ENCODE assay signal across 14 cellular contexts in the genomic region with DNA sequence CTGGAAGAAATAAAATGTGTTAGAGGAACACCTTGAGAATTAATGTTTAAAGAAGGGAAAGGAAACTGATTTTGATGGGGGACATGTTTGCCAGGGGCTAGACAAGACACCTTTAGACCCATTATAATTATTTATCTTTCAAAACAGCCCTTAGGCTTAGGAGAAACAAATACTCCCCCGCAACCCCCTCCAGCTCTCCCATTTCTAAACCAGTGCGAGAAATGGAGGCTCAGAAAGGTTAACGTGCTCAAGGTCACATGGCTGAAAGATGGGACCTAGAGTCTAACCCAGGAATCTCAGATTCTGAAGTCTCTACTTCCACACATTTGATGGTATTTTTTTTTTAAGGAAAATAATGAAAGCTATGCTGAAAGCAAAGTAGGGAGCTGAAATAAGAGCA. TPM values are rescaled to one million over a fixed set of nuclear protein-coding genes. Genes with fewer than 3 reads are reported as not detected.
"Had no signal": no experiment of that assay in that cellular context is flagged by ENCODE, and none has a peak within 500 bp of the region (broad histone marks: within the 10 kb centered on the region; RNA-seq: fewer than 3 reads in every experiment).

No MANE protein-coding gene starts in this region.

- H3K27ac ChIP-seq: coronary artery, right atrium auricular region had no signal

- H3K9me3 ChIP-seq: mucosa of descending colon, right atrium auricular region had no signal

- H3K27me3 ChIP-seq: right atrium auricular region had no signal

- H3K36me3 ChIP-seq: right atrium auricular region had no signal

- H3K4me3 ChIP-seq: coronary artery, mucosa of descending colon, right atrium auricular region had no signal

- ATAC-seq: activated CD4-positive, alpha-beta T cell treated with anti-CD3 and anti-CD28 coated beads for 36 hours; activated CD8-positive, alpha-beta T cell treated with anti-CD3 and anti-CD28 coated beads for 36 hours; stimulated activated effector memory CD8-positive, alpha-beta T cell treated with anti-CD3 and anti-CD28 coated beads, Interleukin-12 subunit alpha, Interleukin-12 subunit beta, amount 100 ng/mL, for 72 hours had no signal

- DNase-seq: activated CD4-positive, alpha-beta T cell treated with anti-CD3 and anti-CD28 coated beads for 36 hours; activated CD8-positive, alpha-beta memory T cell treated with anti-CD3 and anti-CD28 coated beads, Interleukin-2, amount 50 U/mL, for 48 hours; activated CD8-positive, alpha-beta T cell treated with anti-CD3 and anti-CD28 coated beads for 36 hours; activated naive CD4-positive, alpha-beta T cell treated with Interleukin-2 at 50 U/mL for 16 hours; caudate nucleus; effector memory CD4-positive, alpha-beta T cell; T-helper 9 cell had no signal

RNA-seq across cellular contexts. Expression of gene EHF, which starts 18.0 kb away (rescaled TPM):
- total RNA-seq: activated CD8-positive, alpha-beta T cell treated with anti-CD3 and anti-CD28 coated beads for 36 hours; glomerular endothelial cell; lung microvascular endothelial cell; osteoblast had no signal
